Comparison of ENCODE assay signal across 13 cellular contexts in the genomic region with DNA sequence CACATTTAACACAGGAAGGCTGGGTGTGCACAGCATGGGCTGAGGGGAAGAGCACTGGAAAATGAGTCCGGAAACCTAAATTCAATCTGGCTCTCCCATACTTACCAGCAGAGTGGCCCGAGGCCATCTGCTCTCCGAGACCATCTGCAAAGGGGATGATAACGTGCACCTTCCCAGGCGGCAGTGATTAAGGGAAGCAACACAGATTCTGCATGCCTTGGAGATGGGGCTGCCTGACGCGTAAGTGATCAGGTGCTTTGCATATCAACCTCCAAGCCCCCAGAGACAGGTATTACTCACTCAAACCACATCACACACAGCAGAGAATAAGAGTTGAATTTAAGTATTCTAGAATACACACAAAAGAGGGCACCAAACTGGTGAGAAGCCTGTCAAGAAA. TPM values are rescaled to one million over a fixed set of nuclear protein-coding genes. Genes with fewer than 3 reads are reported as not detected.
A peak's percentile ranks its signal among the peaks of the same experiment; 100 is the strongest.
DNase-seq lines count a peak whose midpoint lies in the region; ATAC-seq, FAIRE-seq and TF ChIP-seq lines count a peak whose summit lies in the region.
"Had no signal": no experiment of that assay in that cellular context is flagged by ENCODE, and none has a peak within 500 bp of the region (broad histone marks: within the 10 kb centered on the region; RNA-seq: fewer than 3 reads in every experiment).

No MANE protein-coding gene starts in this region.

- H4K20me1 ChIP-seq in OCI-LY7 (ENCODE audit: insufficient read depth, low read length): no peaks in the 10 kb centered on the region

- no peak for DNase-seq in activated naive CD8-positive, alpha-beta T cell treated with anti-CD3 and anti-CD28 coated beads, Interleukin-2, amount 50 U/mL, for 24 hours
- no peak for DNase-seq in activated naive CD8-positive, alpha-beta T cell treated with anti-CD3 and anti-CD28 coated beads for 36 hours
- DNase-seq in OCI-LY7 (ENCODE audit: low spot score) (no peak), urothelium cell line (ENCODE audit: low spot score) (peak; percentile 48), upper lobe of left lung (no peak)
- DNase-seq in activated CD4-positive, alpha-beta T cell treated with anti-CD3 and anti-CD28 coated beads for 4 hours: no peak
- DNase-seq: AML-193, HCEC 1CT, NCI-H748 treated with DMSO at 0.1 percent for 48 hours had no signal

- H3K4me1 ChIP-seq in OCI-LY7 (ENCODE audit: insufficient read depth, low read length, poor library complexity, severe bottlenecking) (no peaks in the 10 kb centered on the region), upper lobe of left lung (peaks cover 0 to 15% (median 9%) of the 10 kb centered on the region in 4 donors)

- H3K9me2 ChIP-seq in OCI-LY7 (ENCODE audit: insufficient read depth, low read length): no peaks in the 10 kb centered on the region

- peak; percentile 60 for ATAC-seq in activated naive CD8-positive, alpha-beta T cell treated with anti-CD3 and anti-CD28 coated beads, Interleukin-2, amount 50 U/mL, for 24 hours
- ATAC-seq in HG03039 (IDR thresholded peaks at IDR 0.05; ENCODE audit: unreplicated experiment): peak; percentile 68
- no peak for ATAC-seq in upper lobe of left lung (ENCODE audit: low FRiP score in 2 of 2)
- no peak for ATAC-seq in GM18520 (IDR thresholded peaks at IDR 0.05; ENCODE audit: unreplicated experiment)

- no peak for TF ChIP-seq POLR2A in upper lobe of left lung (IDR thresholded peaks at IDR 0.05)

- H3K9me3 Mint-ChIP-seq in activated naive CD8-positive, alpha-beta T cell treated with anti-CD3 and anti-CD28 coated beads, Interleukin-2, amount 50 U/mL, for 24 hours: no peaks in the 10 kb centered on the region
- no peaks in the 10 kb centered on the region for H3K9me3 Mint-ChIP-seq in activated naive CD8-positive, alpha-beta T cell treated with anti-CD3 and anti-CD28 coated beads for 36 hours

- H3K4me3 ChIP-seq in OCI-LY7 (ENCODE audit: low read depth, low read length, poor library complexity, severe bottlenecking) (no peak overlapping the region), upper lobe of left lung (no peak overlapping the region)
- H3K4me3 ChIP-seq: ovary had no signal

- H3K4me3 Mint-ChIP-seq in activated naive CD8-positive, alpha-beta T cell treated with anti-CD3 and anti-CD28 coated beads, Interleukin-2, amount 50 U/mL, for 24 hours: no peak overlapping the region
- H3K4me3 Mint-ChIP-seq in activated naive CD8-positive, alpha-beta T cell treated with anti-CD3 and anti-CD28 coated beads for 36 hours: no peak overlapping the region

- no peak overlapping the region for H3K27ac Mint-ChIP-seq in activated naive CD8-positive, alpha-beta T cell treated with anti-CD3 and anti-CD28 coated beads, Interleukin-2, amount 50 U/mL, for 24 hours
- no peak overlapping the region for H3K27ac Mint-ChIP-seq in activated naive CD8-positive, alpha-beta T cell treated with anti-CD3 and anti-CD28 coated beads for 36 hours

- H3K4me1 Mint-ChIP-seq in activated naive CD8-positive, alpha-beta T cell treated with anti-CD3 and anti-CD28 coated beads, Interleukin-2, amount 50 U/mL, for 24 hours: peaks cover 5% of the 10 kb centered on the region
- H3K4me1 Mint-ChIP-seq in activated naive CD8-positive, alpha-beta T cell treated with anti-CD3 and anti-CD28 coated beads for 36 hours: peaks cover 4% of the 10 kb centered on the region

- H3K4me2 ChIP-seq in OCI-LY7 (ENCODE audit: low read length): 0 out of 2 replicates have a peak overlapping the region, but pooled peaks have one; percentile 21
- H3K4me2 ChIP-seq: KMS-11 had no signal

- no peaks in the 10 kb centered on the region for H3K79me2 ChIP-seq in OCI-LY7 (ENCODE audit: insufficient read depth, low read depth, low read length)

- no peaks in the 10 kb centered on the region for H3K36me3 ChIP-seq in OCI-LY7 (ENCODE audit: insufficient read depth, low read length)
- H3K36me3 ChIP-seq in upper lobe of left lung: no peaks in the 10 kb centered on the region
- H3K36me3 ChIP-seq: ovary had no signal

- no peaks in the 10 kb centered on the region for H3K9me3 ChIP-seq in OCI-LY7 (ENCODE audit: low read length)
- H3K9me3 ChIP-seq in upper lobe of left lung: no peaks in the 10 kb centered on the region
- H3K9me3 ChIP-seq: ovary had no signal

- POLR2A ChIA-PET in OCI-LY7 (lab: Charles Lee): no interaction called here

- no TSS peak for BruUV-seq in OCI-LY7 (replicated peaks; lab: Mats Ljungman, UMichigan)

- CTCF ChIA-PET in OCI-LY7 (lab: Charles Lee; ENCODE audit: unreplicated experiment): no interaction called here

- intact Hi-C loops in OCI-LY7 (cut with micrococcal nuclease; ENCODE audit: unreplicated experiment): no loop called here

- no peak for FAIRE-seq in urothelium cell line (lab: Jason Lieb, UNC)

- H3K36me3 Mint-ChIP-seq in activated naive CD8-positive, alpha-beta T cell treated with anti-CD3 and anti-CD28 coated beads, Interleukin-2, amount 50 U/mL, for 24 hours (ENCODE audit: low read depth): no peaks in the 10 kb centered on the region
- H3K36me3 Mint-ChIP-seq in activated naive CD8-positive, alpha-beta T cell treated with anti-CD3 and anti-CD28 coated beads for 36 hours: no peaks in the 10 kb centered on the region

- H3K27me3 ChIP-seq in upper lobe of left lung: no peaks in the 10 kb centered on the region
- H3K27me3 ChIP-seq: ovary had no signal

- no peak for TF ChIP-seq EP300 in upper lobe of left lung (IDR thresholded peaks at IDR 0.05)

- H3K27ac ChIP-seq in OCI-LY7 (ENCODE audit: low read depth, low read length, poor library complexity, severe bottlenecking): no peak overlapping the region
- no peak overlapping the region for H3K27ac ChIP-seq in upper lobe of left lung
- H3K27ac ChIP-seq: KMS-11 had no signal

- H2AFZ ChIP-seq in OCI-LY7 (ENCODE audit: low read length): no peak overlapping the region

- no peak for TF ChIP-seq CTCF in OCI-LY7 (conservative IDR thresholded peaks at IDR 0.05; ENCODE audit: low read length)
- no peak for TF ChIP-seq CTCF in upper lobe of left lung (IDR thresholded peaks at IDR 0.05)

- WGBS in upper lobe of left lung, 2 donors: 76 to 78% methylated on average over 7 of the region's 7 CpGs

- H3K27me3 Mint-ChIP-seq in activated naive CD8-positive, alpha-beta T cell treated with anti-CD3 and anti-CD28 coated beads, Interleukin-2, amount 50 U/mL, for 24 hours: peaks cover 58% of the 10 kb centered on the region
- H3K27me3 Mint-ChIP-seq in activated naive CD8-positive, alpha-beta T cell treated with anti-CD3 and anti-CD28 coated beads for 36 hours: peaks cover 56% of the 10 kb centered on the region

RNA-seq across cellular contexts. Expression of gene EPB41L4B, which starts 9.1 kb away (rescaled TPM):
- under 1 TPM; 0.74 TPM for total RNA-seq in activated naive CD8-positive, alpha-beta T cell treated with anti-CD3 and anti-CD28 coated beads for 36 hours
- 0.49 TPM in 1 of 2 replicates, not detected in the other for total RNA-seq in OCI-LY7 (2014; rRNA removed; shearing (Covaris generic))
- total RNA-seq in OCI-LY7 (2022): 0.11 and 0.29 TPM in 2 replicates
- 10 to 100 TPM in 3 of 6 donors, 1 to 10 TPM in 3; 8.3 to 28.0 (median 10.9) TPM for total RNA-seq in upper lobe of left lung

Comparison
In these comparisons a context has a peak if more than half of its experiments do, and no peak if none do; other contexts are left out.
1. ATAC-seq: peak in activated naive CD8-positive, alpha-beta T cell treated with anti-CD3 and anti-CD28 coated beads, Interleukin-2, amount 50 U/mL, for 24 hours (single experiment) and HG03039 (single experiment); none in upper lobe of left lung (0 of 2) and GM18520 (single experiment).
2. RNA of gene EPB41L4B, which starts 9.1 kb away (total RNA-seq): 8.3 to 28.0 TPM in upper lobe of left lung; 0.74 TPM in activated naive CD8-positive, alpha-beta T cell treated with anti-CD3 and anti-CD28 coated beads for 36 hours and 0.11 to 0.49 TPM in OCI-LY7; every median in the first group is over 4 times any median in the second.